8 cellular contexts compared by ENCODE assay signal in the genomic region with DNA sequence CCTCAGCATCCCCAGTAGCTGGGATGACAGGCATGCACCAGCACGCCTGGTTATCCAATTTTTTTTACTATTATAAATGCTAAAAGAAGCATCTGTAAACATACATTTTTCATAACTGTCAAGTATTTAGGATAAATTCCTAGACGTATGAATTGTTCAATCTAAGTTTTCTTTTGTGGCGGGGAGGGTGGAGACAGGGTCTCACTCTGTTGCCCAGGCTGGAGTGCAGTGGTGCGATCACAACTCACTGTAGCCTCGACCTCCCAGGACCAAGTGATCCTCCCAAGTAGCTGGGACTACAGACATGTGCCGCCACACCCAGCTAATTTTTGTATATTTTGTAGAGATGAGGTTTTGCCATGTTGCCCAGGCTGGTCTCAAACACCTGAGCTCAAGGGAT. TPM values are rescaled to one million over a fixed set of nuclear protein-coding genes. Genes with fewer than 3 reads are reported as not detected.
"Had no signal": no experiment of that assay in that cellular context is flagged by ENCODE, and none has a peak within 500 bp of the region (broad histone marks: within the 10 kb centered on the region; RNA-seq: fewer than 3 reads in every experiment).

No MANE protein-coding gene starts in this region.

- ATAC-seq: K562 had no signal

- H3K27ac ChIP-seq: HL-60 had no signal

- H3K27ac Mint-ChIP-seq: IgD-negative memory B cell had no signal

- DNase-seq: IMR-90, KBM-7, KG1 had no signal

- H3K4me1 Mint-ChIP-seq: IgD-negative memory B cell had no signal

- H3K4me3 Mint-ChIP-seq: IgD-negative memory B cell had no signal

- H3K9me3 Mint-ChIP-seq: IgD-negative memory B cell had no signal

- H3K27me3 Mint-ChIP-seq: IgD-negative memory B cell had no signal

- FAIRE-seq: HTR-8/SVneo, K562 had no signal

- H3K36me3 Mint-ChIP-seq: IgD-negative memory B cell had no signal

- H3K4me3 ChIP-seq: K562 had no signal

RNA-seq across cellular contexts. Expression of a gene that starts 58.0 kb away (rescaled TPM):
- total RNA-seq: HT-29 had no signal
- polyA plus RNA-seq: K562 had no signal
